Comparison of ENCODE assay signal across 1 cellular context in genomic region chr2:54572636-54573531, GRCh38.
TF ChIP-seq lines count a peak whose summit lies in the region.

No MANE protein-coding gene starts in this region.

TF ChIP-seq in HepG2, 621 proteins besides CTCF, POLR2A, EP300 and RAD21 (continued from another document and continues in another):
- TF ChIP-seq FUBP1 (CRISPR knock-in tag; IDR thresholded peaks at IDR 0.05; ENCODE audit: borderline replicate concordance) (no peak), SMAD3 (CRISPR knock-in tag; IDR thresholded peaks at IDR 0.05) (no peak), HMG20A (CRISPR knock-in tag; IDR thresholded peaks at IDR 0.05; ENCODE audit: borderline replicate concordance) (no peak), JUND (CRISPR knock-in tag; IDR thresholded peaks at IDR 0.05) (no peak), ZNF850 (CRISPR knock-in tag; conservative IDR thresholded peaks at IDR 0.05) (no peak), ZUFSP (CRISPR knock-in tag; IDR thresholded peaks at IDR 0.05; ENCODE audit: borderline replicate concordance) (no peak), MIER2 (CRISPR knock-in tag; IDR thresholded peaks at IDR 0.05) (no peak), ZNF777 (CRISPR knock-in tag; IDR thresholded peaks at IDR 0.05) (no peak), ZBTB10 (CRISPR knock-in tag; IDR thresholded peaks at IDR 0.05; ENCODE audit: borderline replicate concordance) (no peak), ELF1 (CRISPR knock-in tag; IDR thresholded peaks at IDR 0.05) (no peak), ATF7 (IDR thresholded peaks at IDR 0.05) (no peak), ATF7 (CRISPR knock-in tag; IDR thresholded peaks at IDR 0.05) (no peak), ZNF142 (CRISPR knock-in tag; IDR thresholded peaks at IDR 0.05) (no peak), PCBP1 (IDR thresholded peaks at IDR 0.05; ENCODE audit: borderline replicate concordance, low read depth, low read length) (no peak), ASH2L (IDR thresholded peaks at IDR 0.05; ENCODE audit: insufficient read length, low read depth, low read length) (no peak), PHF20 (CRISPR knock-in tag; IDR thresholded peaks at IDR 0.05) (no peak), ZNF883 (CRISPR knock-in tag; IDR thresholded peaks at IDR 0.05; ENCODE audit: not compliant biosample characterization) (no peak), ZIK1 (CRISPR knock-in tag; IDR thresholded peaks at IDR 0.05; ENCODE audit: borderline replicate concordance, low read depth) (no peak), REST (IDR thresholded peaks at IDR 0.05; ENCODE audit: borderline replicate concordance in 1 of 2, low read depth in 1 of 2, low read length in 2 of 2) (no peak), BRD4 (CRISPR knock-in tag; IDR thresholded peaks at IDR 0.05) (no peak), TRAFD1 (CRISPR knock-in tag; IDR thresholded peaks at IDR 0.05; ENCODE audit: borderline replicate concordance) (no peak), RARG (CRISPR knock-in tag; IDR thresholded peaks at IDR 0.05; ENCODE audit: low read depth) (no peak), PBX3 (CRISPR knock-in tag; IDR thresholded peaks at IDR 0.05; ENCODE audit: borderline replicate concordance) (no peak), ZNF143 (CRISPR knock-in tag; IDR thresholded peaks at IDR 0.05) (no peak), SCMH1 (CRISPR knock-in tag; IDR thresholded peaks at IDR 0.05; ENCODE audit: borderline replicate concordance) (no peak), ZNF460 (CRISPR knock-in tag; IDR thresholded peaks at IDR 0.05; ENCODE audit: borderline replicate concordance) (no peak), ZBTB42 (CRISPR knock-in tag; IDR thresholded peaks at IDR 0.05) (no peak), ZNF44 (CRISPR knock-in tag; IDR thresholded peaks at IDR 0.05) (no peak), RXRB (CRISPR knock-in tag; IDR thresholded peaks at IDR 0.05; ENCODE audit: borderline replicate concordance) (no peak), BCLAF1 (IDR thresholded peaks at IDR 0.05) (no peak), POGK (CRISPR knock-in tag; conservative IDR thresholded peaks at IDR 0.05) (no peak), ZNF138 (CRISPR knock-in tag; IDR thresholded peaks at IDR 0.05; ENCODE audit: low read depth) (no peak), PAF1 (CRISPR knock-in tag; IDR thresholded peaks at IDR 0.05) (no peak)
